Comparison of ENCODE assay signal across 17 cellular contexts in genomic region chr4:28082686-28083390, GRCh38.
"Had no signal": no experiment of that assay in that cellular context is flagged by ENCODE, and none has a peak within 500 bp of the region (broad histone marks: within the 10 kb centered on the region; RNA-seq: fewer than 3 reads in every experiment).

No MANE protein-coding gene starts in this region.

- H3K27me3 ChIP-seq: gastrocnemius medialis, heart left ventricle, ovary, thyroid gland had no signal

- H3K4me1 ChIP-seq: gastrocnemius medialis, heart left ventricle, lower lobe of right lung, thyroid gland had no signal

- H3K9me3 ChIP-seq: gastrocnemius medialis, lower lobe of right lung, ovary, thyroid gland had no signal

- H3K36me3 ChIP-seq: gastrocnemius medialis, heart left ventricle, lower lobe of right lung, ovary, thyroid gland had no signal

- H3K27ac ChIP-seq: coronary artery, gastrocnemius medialis, heart left ventricle, lower lobe of right lung, ovary, thyroid gland had no signal

- H3K4me3 ChIP-seq: coronary artery, gastrocnemius medialis, heart left ventricle, lower lobe of right lung, ovary, thyroid gland had no signal

- ATAC-seq: activated CD4-positive, CD25-positive, alpha-beta regulatory T cell treated with anti-CD3 and anti-CD28 coated beads, Interleukin-2, amount 50 U/mL, for 24 hours; gastrocnemius medialis; heart left ventricle; left cardiac atrium; lower lobe of right lung; stimulated activated memory B cell treated with anti-CD40 and anti-IgM and Interleukin-4, amounts not matched to agents 10 μg/mL and 1 μg/mL and 100 μg/mL, for 72 hours had no signal

- DNase-seq: activated CD4-positive, alpha-beta T cell treated with anti-CD3 and anti-CD28 coated beads, Interleukin-2, amount 50 U/mL, for 1 hour; activated CD8-positive, alpha-beta memory T cell treated with anti-CD3 and anti-CD28 coated beads for 24 hours; activated naive CD4-positive, alpha-beta T cell; gastrocnemius medialis; heart left ventricle; immature natural killer cell; left cardiac atrium; lower lobe of right lung; midbrain; ovary; stimulated activated CD4-positive, alpha-beta T cell treated with anti-CD3 and anti-CD28 coated beads, Interleukin-2, amount 100 ng/mL, for 48 hours; T-helper 1 cell; T1000; thyroid gland had no signal
